8 cellular contexts compared by ENCODE assay signal in genomic region chr13:50911937-50912624, GRCh38. TPM values are rescaled to one million over a fixed set of nuclear protein-coding genes. Genes with fewer than 3 reads are reported as not detected.
DNase-seq lines count a peak whose midpoint lies in the region; ATAC-seq, FAIRE-seq and TF ChIP-seq lines count a peak whose summit lies in the region.

No MANE protein-coding gene starts in this region.

- peak; percentile 56 for TF ChIP-seq CTCF in MM.1S (IDR thresholded peaks at IDR 0.05; ENCODE audit: low read length)
- no peak for TF ChIP-seq CTCF in omental fat pad (IDR thresholded peaks at IDR 0.05)

- DNase-seq in GF-D8 (lab: John Stamatoyannopoulos, UW) (peak; percentile 98), HCEC 1CT (peak; percentile 87), MM.1S (peak; percentile 90), SIG-M5 (lab: John Stamatoyannopoulos, UW) (peak; percentile 90), frontal cortex (ENCODE audit: low spot score in 2 of 2) (peak; percentile 46 to 54), omental fat pad (ENCODE audit: low spot score) (peak; percentile 92)
- peak; percentile 87 for DNase-seq in activated gamma-delta T cell treated with anti-CD3 and anti-CD28 coated beads, Interleukin-2, amount 50 U/mL, for 16 hours (ENCODE audit: low read depth)

- H3K27ac ChIP-seq in MM.1S (ENCODE audit: low read length): peak overlapping the region; percentile 83; the same call in 1 of the 2 replicates
- H3K27ac ChIP-seq in thymus (ENCODE audit: low read depth): peak overlapping the region; percentile 37

- H3K9me2 ChIP-seq in MM.1S (replicated peaks; ENCODE audit: insufficient read depth, low read length): no peaks in the 10 kb centered on the region

- H3K36me3 ChIP-seq in MM.1S (replicated peaks; ENCODE audit: insufficient read depth, low read length) (no peaks in the 10 kb centered on the region), thymus (ENCODE audit: control insufficient read depth, insufficient read depth) (no peaks in the 10 kb centered on the region)

- H3K9me3 ChIP-seq in MM.1S (replicated peaks; ENCODE audit: insufficient read depth, low read length) (no peaks in the 10 kb centered on the region), thymus (ENCODE audit: control insufficient read depth) (no peaks in the 10 kb centered on the region)

- ATAC-seq in omental fat pad (ENCODE audit: low FRiP score): peak; percentile 21

- H3K4me3 ChIP-seq in MM.1S (ENCODE audit: low read length) (peak overlapping the region; percentile 83), thymus (ENCODE audit: low read length) (peak overlapping the region; percentile 97)

- H3K4me2 ChIP-seq in MM.1S (ENCODE audit: low read depth, low read length): peak overlapping the region; percentile 60

- FAIRE-seq in frontal cortex (lab: Jason Lieb, UNC): no peak

- no peaks in the 10 kb centered on the region for H4K20me1 ChIP-seq in MM.1S (ENCODE audit: insufficient read depth, low read length)

- H3F3A ChIP-seq in MM.1S (ENCODE audit: insufficient read depth, low read length): peaks cover 22% of the 10 kb centered on the region

- H2AFZ ChIP-seq in MM.1S (ENCODE audit: low read length): no peak overlapping the region

- peak overlapping the region; percentile 94; the same call in 1 of the 2 replicates for H3K9ac ChIP-seq in MM.1S (ENCODE audit: low read length)

- H3K4me1 ChIP-seq in MM.1S (ENCODE audit: low read length) (peaks cover 36% of the 10 kb centered on the region), thymus (ENCODE audit: control insufficient read depth, insufficient read depth, low read length) (peaks cover 33% of the 10 kb centered on the region)

- H3K27me3 ChIP-seq in MM.1S (replicated peaks; ENCODE audit: insufficient read depth, low read length): no peaks in the 10 kb centered on the region
- H3K27me3 ChIP-seq in thymus (ENCODE audit: control insufficient read depth, insufficient read depth): no peaks in the 10 kb centered on the region

- WGBS in thymus: 26% methylated on average over 4 of the region's 4 CpGs

- H3K79me2 ChIP-seq in MM.1S (ENCODE audit: low read length): peaks cover 61% of the 10 kb centered on the region

RNA-seq across cellular contexts. Expression of gene RNASEH2B, which starts 2.5 kb away (rescaled TPM):
- total RNA-seq in frontal cortex: 424 TPM
- total RNA-seq in omental fat pad: 10 to 100 TPM; 25.2 to 50.3 (median 33.2) TPM
- polyA plus RNA-seq in thymus: 187 TPM

Comparison
In these comparisons a context has a peak if more than half of its experiments do, and no peak if none do; other contexts are left out.
1. Peak in every context shown above with its lines: DNase-seq, ATAC-seq, H3K4me3 ChIP-seq and H3K27ac ChIP-seq.